In genomic region chr2:45013229-45014015, GRCh38 we compare ENCODE assay signal across 11 cellular contexts. TPM values are rescaled to one million over a fixed set of nuclear protein-coding genes. Genes with fewer than 3 reads are reported as not detected.
DNase-seq lines count a peak whose midpoint lies in the region; ATAC-seq and TF ChIP-seq lines count a peak whose summit lies in the region.
"Had no signal": no experiment of that assay in that cellular context is flagged by ENCODE, and none has a peak within 500 bp of the region (broad histone marks: within the 10 kb centered on the region; RNA-seq: fewer than 3 reads in every experiment).

No MANE protein-coding gene starts in this region.

- H3K9me3 ChIP-seq in aorta (ENCODE audit: control insufficient read depth, low read length), result no peaks in the 10 kb centered on the region
- H3K9me3 ChIP-seq: SJCRH30 had no signal

- 21 to 23% methylated on average over 83 of the region's 83 CpGs for WGBS in aorta, 2 donors

- peak overlapping the region in 1 of 2 donors; percentile 9 for H3K27ac ChIP-seq in aorta (ENCODE audit: low read depth in 1 of 2, low read length in 2 of 2)

- H3K27me3 Mint-ChIP-seq in endothelial cell (ENCODE audit: unreplicated experiment) (peaks cover 21% of the 10 kb centered on the region), nephron progenitor cell (ENCODE audit: low read depth, poor library complexity) (peaks cover 89% of the 10 kb centered on the region)

- H3K4me3 ChIP-seq in aorta (ENCODE audit: low read length in 2 of 2), result peak overlapping the region; percentile 40 to 56

- no peaks in the 10 kb centered on the region for H3K9me3 Mint-ChIP-seq in endothelial cell (ENCODE audit: unreplicated experiment)
- no peaks in the 10 kb centered on the region for H3K9me3 Mint-ChIP-seq in nephron progenitor cell

- H3K36me3 Mint-ChIP-seq in endothelial cell (ENCODE audit: low read depth, unreplicated experiment), result no peaks in the 10 kb centered on the region
- H3K36me3 Mint-ChIP-seq in nephron progenitor cell (ENCODE audit: low read depth), result no peaks in the 10 kb centered on the region

- no peaks in the 10 kb centered on the region for H3K27me3 ChIP-seq in aorta (ENCODE audit: control insufficient read depth in 1 of 2, insufficient read depth in 2 of 2, low read length in 1 of 2)
- H3K27me3 ChIP-seq: SJCRH30 had no signal

- DNase-seq in stimulated activated CD4-positive, alpha-beta T cell treated with anti-CD3 and anti-CD28 coated beads, Interleukin-15, amount 100 ng/mL, for 24 hours, result peak; percentile 16
- no peak for DNase-seq in stimulated activated CD4-positive, alpha-beta T cell treated with anti-CD3 and anti-CD28 coated beads, Interleukin-12 subunit alpha, Interleukin-12 subunit beta, amount 100 ng/mL, for 4 hours
- DNase-seq in endothelial cell (ENCODE audit: low spot score), result peak; percentile 33
- DNase-seq in nephron progenitor cell, result peak; percentile 42
- DNase-seq in aorta, result peak in 1 of 2 donors; percentile 81
- no peak for DNase-seq in posterior vena cava (ENCODE audit: low spot score)
- DNase-seq: NCI-H446; SJCRH30; stimulated activated naive CD4-positive, alpha-beta T cell had no signal

- no peak for ATAC-seq in aorta (ENCODE audit: low FRiP score)
- ATAC-seq in HG02763 (IDR thresholded peaks at IDR 0.05; ENCODE audit: unreplicated experiment), result no peak
- ATAC-seq in GM18517 (IDR thresholded peaks at IDR 0.05; ENCODE audit: unreplicated experiment), result no peak

- peaks cover 13% of the 10 kb centered on the region for H3K4me1 Mint-ChIP-seq in endothelial cell (ENCODE audit: unreplicated experiment)
- H3K4me1 Mint-ChIP-seq in nephron progenitor cell, result peaks cover 41% of the 10 kb centered on the region

- no peaks in the 10 kb centered on the region for H3K4me1 ChIP-seq in aorta (ENCODE audit: control insufficient read depth in 1 of 2, insufficient read depth in 2 of 2, low read length in 2 of 2)

- no peak for TF ChIP-seq CTCF in endothelial cell (IDR thresholded peaks at IDR 0.05; ENCODE audit: unreplicated experiment)
- TF ChIP-seq CTCF in nephron progenitor cell (IDR thresholded peaks at IDR 0.05), result no peak

- intact Hi-C loops in aorta (cut with DNase I) (loop anchor here in 1 of 2 donors (2.0 to 10.0 kb wide), 2 partner anchors 33 to 571 kb away; no protein-coding TSS in a partner anchor), posterior vena cava (cut with DNase I) (no loop called here)

- H3K27ac Mint-ChIP-seq in endothelial cell (ENCODE audit: unreplicated experiment), result no peak overlapping the region
- no peak overlapping the region for H3K27ac Mint-ChIP-seq in nephron progenitor cell

- no peaks in the 10 kb centered on the region for H3K36me3 ChIP-seq in aorta (ENCODE audit: control insufficient read depth in 1 of 2, insufficient read depth in 2 of 2, low read length in 1 of 2)
- H3K36me3 ChIP-seq: SJCRH30 had no signal

- no peak overlapping the region for H3K4me3 Mint-ChIP-seq in endothelial cell (ENCODE audit: unreplicated experiment)
- peak overlapping the region; percentile 25 for H3K4me3 Mint-ChIP-seq in nephron progenitor cell

RNA-seq across cellular contexts. Expression of gene SIX2, which starts 4.2 kb away (rescaled TPM):
- total RNA-seq in endothelial cell (ENCODE audit: unreplicated experiment) (2.0 TPM), aorta (1 to 10 TPM; 1.7 to 6.0 TPM), posterior vena cava (1 to 10 TPM in 1 of 2 donors, under 1 TPM in 1; 0.33 to 1.3 TPM)
- 1 to 10 TPM; 1.8 to 3.4 TPM for polyA plus RNA-seq in aorta

Comparison
In these comparisons a context has a peak if more than half of its experiments do, and no peak if none do; other contexts are left out.
1. DNase-seq: peak in stimulated activated CD4-positive, alpha-beta T cell treated with anti-CD3 and anti-CD28 coated beads, Interleukin-15, amount 100 ng/mL, for 24 hours (single experiment), endothelial cell (single experiment) and nephron progenitor cell (single experiment); none in stimulated activated CD4-positive, alpha-beta T cell treated with anti-CD3 and anti-CD28 coated beads, Interleukin-12 subunit alpha, Interleukin-12 subunit beta, amount 100 ng/mL, for 4 hours (single experiment) and posterior vena cava (single experiment).